ENCODE assay signal across 8 cellular contexts in the genomic region with DNA sequence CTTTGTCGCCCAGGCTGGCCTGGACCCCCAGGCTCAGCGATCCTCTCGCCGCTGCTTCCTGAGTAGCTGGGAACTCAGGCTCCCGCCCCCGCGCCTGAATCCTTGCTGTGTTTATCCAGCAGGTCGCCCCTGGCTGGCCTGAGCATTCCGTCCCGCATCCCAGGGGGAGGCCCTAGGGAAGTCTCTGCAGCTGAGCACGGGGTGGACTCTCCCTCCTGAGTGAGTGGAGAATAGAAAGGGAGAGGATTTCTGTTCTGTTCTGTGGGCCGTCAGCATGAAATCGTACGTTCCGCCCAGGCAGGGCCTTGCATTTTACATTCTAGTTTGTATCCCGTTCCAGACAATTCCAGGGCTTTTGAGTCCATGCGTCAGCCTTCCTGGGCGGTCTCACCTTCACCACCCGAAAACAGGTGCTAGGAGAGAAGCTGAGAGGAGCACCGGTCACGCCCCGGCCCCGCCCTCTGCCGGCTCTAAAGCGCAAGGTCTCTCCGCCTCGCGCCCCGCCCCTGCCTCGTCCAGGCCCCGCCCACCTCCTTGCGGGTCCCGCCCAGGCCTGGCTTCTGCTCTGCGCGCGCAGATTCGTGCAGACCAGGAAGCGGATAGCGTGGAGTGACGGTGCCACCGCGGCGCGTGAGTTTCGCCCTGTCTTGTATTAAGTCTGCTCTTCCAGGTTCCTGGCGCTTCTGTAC. TPM values are rescaled to one million over a fixed set of nuclear protein-coding genes. Genes with fewer than 3 reads are reported as not detected.
DNase-seq lines count a peak whose midpoint lies in the region; ATAC-seq lines count a peak whose summit lies in the region.

TSS of gene ZNF761 (plus strand) at position 586 of the 689 bp plus-strand sequence. CDS start 15,285 bp downstream, outside the sequence.

- H3K27ac Mint-ChIP-seq in IgD-negative memory B cell, result peak within 1 kb of the TSS; percentile 95 to 100 (median 97)
- peak within 1 kb of the TSS; percentile 95 for H3K27ac Mint-ChIP-seq in activated T-cell treated with anti-CD3 and anti-CD28 coated beads, Interleukin-2, amount 50 U/mL, for 24 hours

- H3K9me3 Mint-ChIP-seq in IgD-negative memory B cell, result peaks cover 0 to 8% (median 5%) of the 10 kb centered on the region in 3 donors
- peaks cover 15% of the 10 kb centered on the region for H3K9me3 Mint-ChIP-seq in activated T-cell treated with anti-CD3 and anti-CD28 coated beads, Interleukin-2, amount 50 U/mL, for 24 hours

- ATAC-seq in GM21529 (IDR thresholded peaks at IDR 0.05; ENCODE audit: unreplicated experiment), result peak; percentile 96
- ATAC-seq in esophagus mucosa, result peak; percentile 100

- peaks cover 18% of the 10 kb centered on the region for H3K36me3 Mint-ChIP-seq in IgD-negative memory B cell
- peaks cover 48% of the 10 kb centered on the region for H3K36me3 Mint-ChIP-seq in activated T-cell treated with anti-CD3 and anti-CD28 coated beads, Interleukin-2, amount 50 U/mL, for 24 hours (ENCODE audit: low read depth)

- H3K27me3 ChIP-seq in muscle layer of duodenum (ENCODE audit: low read depth, low read length), result no peaks in the 10 kb centered on the region

- peaks cover 6 to 20% (median 10%) of the 10 kb centered on the region in 3 donors for H3K4me1 Mint-ChIP-seq in IgD-negative memory B cell
- peaks cover 36% of the 10 kb centered on the region for H3K4me1 Mint-ChIP-seq in activated T-cell treated with anti-CD3 and anti-CD28 coated beads, Interleukin-2, amount 50 U/mL, for 24 hours (ENCODE audit: low read depth)

- peaks cover 0 to 8% of the 10 kb centered on the region in 2 donors for H3K36me3 ChIP-seq in muscle layer of duodenum (ENCODE audit: control insufficient read depth in 1 of 2, insufficient read depth in 2 of 2, low read length in 2 of 2)

- peak within 1 kb of the TSS; percentile 78 to 87 for H3K4me3 ChIP-seq in muscle layer of duodenum (ENCODE audit: low read depth in 1 of 2, low read length in 2 of 2)

- peaks cover 0 to 16% of the 10 kb centered on the region in 2 donors for H3K4me1 ChIP-seq in muscle layer of duodenum (ENCODE audit: control insufficient read depth in 1 of 2, insufficient read depth in 2 of 2, low read length in 2 of 2)

- peak within 1 kb of the TSS; percentile 97 to 100 (median 98) for H3K4me3 Mint-ChIP-seq in IgD-negative memory B cell
- H3K4me3 Mint-ChIP-seq in activated T-cell treated with anti-CD3 and anti-CD28 coated beads, Interleukin-2, amount 50 U/mL, for 24 hours, result peak within 1 kb of the TSS; percentile 95

- DNase-seq in DMS53 treated with DMSO at 0.1 percent for 48 hours (lab: John Stamatoyannopoulos, UW; ENCODE audit: unreplicated experiment) (peak; percentile 94), OCI-M1 (lab: John Stamatoyannopoulos, UW) (peak; percentile 97)
- DNase-seq in activated T-cell treated with anti-CD3 and anti-CD28 coated beads, Interleukin-2, amount 50 U/mL, for 24 hours, result peak; percentile 100
- DNase-seq in stimulated activated CD8-positive, alpha-beta memory T cell treated with anti-CD3 and anti-CD28 coated beads, Interleukin-7, amount 100 ng/mL, for 24 hours (ENCODE audit: low read depth), result peak; percentile 96

- no peaks in the 10 kb centered on the region for H3K27me3 Mint-ChIP-seq in IgD-negative memory B cell
- no peaks in the 10 kb centered on the region for H3K27me3 Mint-ChIP-seq in activated T-cell treated with anti-CD3 and anti-CD28 coated beads, Interleukin-2, amount 50 U/mL, for 24 hours

- H3K9me3 ChIP-seq in muscle layer of duodenum (ENCODE audit: control insufficient read depth in 1 of 2, low read length in 2 of 2), result no peaks in the 10 kb centered on the region

- peak within 1 kb of the TSS; percentile 83 for H3K27ac ChIP-seq in muscle layer of duodenum (ENCODE audit: low read length)

RNA-seq across cellular contexts. Expression of gene ZNF761, which starts in this region (rescaled TPM):
- polyA plus RNA-seq in IgD-negative memory B cell, result 10.3 TPM
- total RNA-seq in esophagus mucosa, result 4.5 TPM

Comparison
In these comparisons a context has a peak if more than half of its experiments do, and no peak if none do; other contexts are left out.
1. Peak in every context shown above with its lines: DNase-seq, ATAC-seq, H3K4me3 ChIP-seq and H3K27ac ChIP-seq.